In the genomic region with DNA sequence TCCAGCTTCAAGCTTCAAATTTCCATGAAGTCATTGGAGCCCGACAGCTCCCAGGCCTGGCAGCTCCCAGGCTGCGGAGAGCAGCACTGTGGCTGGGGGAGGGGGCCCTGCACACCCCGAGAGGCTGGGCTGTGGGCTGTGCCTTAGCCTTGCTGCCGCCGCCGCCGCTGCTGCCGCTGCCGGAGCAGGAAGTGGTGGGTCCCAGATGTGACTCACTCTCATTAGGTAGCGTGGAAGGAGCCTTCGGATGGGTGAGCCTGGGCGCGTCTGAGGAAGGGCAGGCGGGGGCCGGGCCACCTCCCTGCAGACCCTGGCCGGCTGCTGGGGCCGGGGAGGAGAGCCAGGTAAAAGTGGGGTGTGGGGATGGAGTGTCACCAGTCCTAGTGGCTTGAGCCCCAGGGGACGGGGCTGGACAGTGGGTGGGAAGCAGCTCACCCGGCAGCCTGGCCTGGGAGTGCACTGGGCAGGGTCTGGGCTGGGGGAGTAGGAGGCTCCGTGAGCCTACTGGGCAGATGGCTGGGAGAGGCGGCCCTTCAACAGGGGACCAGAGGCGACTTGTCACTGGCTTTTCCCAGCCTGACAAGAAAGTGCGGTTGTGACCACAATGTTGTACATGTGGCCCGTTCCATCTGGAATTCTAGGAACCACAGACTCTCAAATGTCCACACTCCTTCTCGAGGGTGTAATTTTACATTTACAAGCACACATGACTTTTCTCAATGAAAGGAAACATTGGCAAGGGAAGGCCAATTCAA, we compare ENCODE assay signal across 1 cellular context.
A peak's percentile ranks its signal among the peaks of the same experiment; 100 is the strongest.
TF ChIP-seq lines count a peak whose summit lies in the region.

Gene ADCY7 (plus strand): TSS at position 215 of the 755 bp plus-strand sequence. CDS start 21,629 bp downstream, outside the sequence.

TF ChIP-seq in H1, 55 proteins besides CTCF, POLR2A, EP300 and RAD21:
- TF ChIP-seq JUND (IDR thresholded peaks at IDR 0.05; ENCODE audit: low read length) (peak; percentile 31; the same call in 1 of the 2 replicates), KDM5A (IDR thresholded peaks at IDR 0.05; ENCODE audit: low read length) (no peak)
